ENCODE assay signal across 8 cellular contexts in genomic region chr5:157328277-157328912, GRCh38.
DNase-seq lines count a peak whose midpoint lies in the region; ATAC-seq and TF ChIP-seq lines count a peak whose summit lies in the region.

No MANE protein-coding gene starts in this region.

- peaks cover 32% of the 10 kb centered on the region for H3K36me3 Mint-ChIP-seq in natural killer cell

- H3K9me3 ChIP-seq in esophagus squamous epithelium, result no peaks in the 10 kb centered on the region

- no peaks in the 10 kb centered on the region for H3K27me3 ChIP-seq in esophagus squamous epithelium

- TF ChIP-seq POLR2A in esophagus squamous epithelium (IDR thresholded peaks at IDR 0.05), result no peak

- TF ChIP-seq CTCF in GM20000 (IDR thresholded peaks at IDR 0.05; ENCODE audit: extremely low read depth, missing control alignments), result peak; percentile 91
- TF ChIP-seq CTCF in esophagus squamous epithelium (IDR thresholded peaks at IDR 0.05), result peak; percentile 64 to 90 (median 84)
- peak; percentile 93 for TF ChIP-seq CTCF in natural killer cell (IDR thresholded peaks at IDR 0.05)

- peak overlapping the region in 2 of 4 donors; percentile 7 to 42 for H3K4me3 ChIP-seq in esophagus squamous epithelium

- no peak overlapping the region for H3K27ac ChIP-seq in esophagus squamous epithelium

- peaks cover 0 to 9% (median 0%) of the 10 kb centered on the region in 3 donors for H3K4me1 ChIP-seq in esophagus squamous epithelium

- no peaks in the 10 kb centered on the region for H3K9me3 Mint-ChIP-seq in natural killer cell

- H3K27me3 Mint-ChIP-seq in natural killer cell (ENCODE audit: low read depth in 2 of 2), result no peaks in the 10 kb centered on the region

- WGBS in esophagus squamous epithelium, 2 donors, result 20% methylated on average over 12 of the region's 12 CpGs

- peak overlapping the region; percentile 67 to 70 for H3K27ac Mint-ChIP-seq in natural killer cell

- H3K4me3 Mint-ChIP-seq in natural killer cell, result no peak overlapping the region

- DNase-seq in DMS 273 treated with DMSO at 0.1 percent for 48 hours (lab: John Stamatoyannopoulos, UW) (peak; percentile 68), GM20000 (ENCODE audit: low spot score) (peak; percentile 81), HK-2 (ENCODE audit: unreplicated experiment) (peak; percentile 44), NOMO-1 treated with DMSO at 0.1 percent for 48 hours (lab: John Stamatoyannopoulos, UW; ENCODE audit: unreplicated experiment) (peak; percentile 86), activated T-cell treated with anti-CD3 and anti-CD28 coated beads for 4 hours (peak; percentile 46), esophagus squamous epithelium (lab: John Stamatoyannopoulos, UW) (peak; percentile 9), natural killer cell (no peak), superior temporal gyrus (ENCODE audit: extremely low spot score) (peak; percentile 86)

- H3K4me1 Mint-ChIP-seq in natural killer cell, result peaks cover 13 to 15% of the 10 kb centered on the region in 2 donors

- intact Hi-C loops in esophagus squamous epithelium (cut with DNase I), result loop anchor here (10.0 kb wide), 1 partner anchor 174 kb away; no protein-coding TSS in a partner anchor
- intact Hi-C loops in natural killer cell (cut with micrococcal nuclease), result loop anchor here (1.0 kb wide), 1 partner anchor 415 kb away; the partner anchor contains the start of gene LSM11

- peaks cover 0 to 12% (median 0%) of the 10 kb centered on the region in 3 donors for H3K36me3 ChIP-seq in esophagus squamous epithelium

- ATAC-seq in natural killer cell, result peak; percentile 96 to 99 (median 98)
